Comparison of ENCODE assay signal across 15 cellular contexts in the genomic region with DNA sequence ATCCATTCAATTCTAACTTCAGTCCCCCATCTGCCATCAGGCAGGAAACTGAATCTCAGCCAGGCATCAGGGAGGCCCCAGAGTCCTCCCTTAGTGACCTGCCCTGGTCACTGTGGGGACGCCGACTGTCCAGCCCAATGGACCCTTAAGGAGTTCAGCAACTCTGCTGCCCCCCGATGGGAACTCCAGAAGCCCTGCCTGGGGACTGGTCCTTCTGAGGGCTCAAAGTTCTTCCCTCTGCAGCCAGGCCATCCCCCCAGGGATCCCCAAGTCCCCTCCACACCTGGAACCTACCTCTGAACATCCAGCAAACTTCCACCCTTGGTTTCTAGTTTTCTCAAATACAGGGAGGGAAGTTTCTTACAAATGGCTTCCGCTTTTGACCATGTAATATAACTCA.
"Had no signal": no experiment of that assay in that cellular context is flagged by ENCODE, and none has a peak within 500 bp of the region (broad histone marks: within the 10 kb centered on the region; RNA-seq: fewer than 3 reads in every experiment).

No MANE protein-coding gene starts in this region.

- H3K36me3 ChIP-seq: Peyer's patch, SJSA1 had no signal

- DNase-seq: Kasumi-1, NCI-H1092 treated with DMSO at 0.1 percent for 48 hours, NCI-H1436, NCI-H1694, NCI-H187 treated with DMSO at 0.1 percent for 48 hours, NCI-H2227 treated with DMSO at 0.1 percent for 48 hours, NCI-H526 treated with DMSO at 0.1 percent for 48 hours, Peyer's patch, SIG-M5 had no signal

- H3K9me3 ChIP-seq: SJSA1 had no signal

- H3K9ac ChIP-seq: KMS-11 had no signal

- H3K4me3 ChIP-seq: K562, PC-9, Peyer's patch, SJSA1, SK-N-MC had no signal

- H3K27ac ChIP-seq: HL-60, KMS-11, PC-9, Peyer's patch, SJSA1, SK-N-MC had no signal

- H3K4me1 ChIP-seq: Peyer's patch had no signal

- H3K27me3 ChIP-seq: Peyer's patch had no signal

- H3K4me2 ChIP-seq: KMS-11, PC-9 had no signal

- H2AFZ ChIP-seq: PC-9 had no signal
